Comparison of ENCODE assay signal across 23 cellular contexts in the genomic region with DNA sequence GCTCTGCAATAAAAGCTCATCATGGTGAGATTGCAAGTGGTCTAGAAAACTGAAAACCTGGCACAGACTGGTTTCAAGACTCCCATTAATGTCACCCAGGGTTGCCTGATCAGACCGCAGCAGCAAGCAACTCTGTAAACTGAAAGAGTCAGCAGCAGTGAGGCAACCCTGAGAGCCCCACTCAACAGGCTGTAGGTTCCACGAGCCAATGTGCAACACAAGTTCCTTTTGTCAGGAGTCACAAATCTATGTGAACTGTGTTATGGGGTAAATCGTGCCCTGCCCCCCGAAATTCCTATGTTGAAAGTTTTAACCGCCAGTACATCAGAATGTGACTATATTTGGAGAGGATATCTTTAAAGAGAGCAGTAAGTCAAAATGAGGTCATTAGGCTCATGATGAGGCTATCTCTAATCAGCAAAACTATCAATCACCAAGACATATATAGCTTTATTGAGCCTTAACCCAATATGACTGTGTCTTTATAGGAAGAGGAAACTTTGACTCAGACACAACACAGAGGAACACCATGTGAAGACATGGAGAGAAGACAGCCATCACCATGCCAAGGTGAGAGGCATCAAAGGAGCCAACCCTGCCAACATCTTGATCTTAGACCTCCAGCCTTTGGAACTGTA.
"Had no signal": no experiment of that assay in that cellular context is flagged by ENCODE, and none has a peak within 500 bp of the region (broad histone marks: within the 10 kb centered on the region; RNA-seq: fewer than 3 reads in every experiment).

No MANE protein-coding gene starts in this region.

- H3K4me1 Mint-ChIP-seq: neural progenitor cell; stimulated activated naive B cell treated with anti-CD40 and anti-IgM and Interleukin-4, amounts not matched to agents 10 μg/mL and 1 μg/mL and 100 μg/mL, for 72 hours; stimulated activated naive CD8-positive, alpha-beta T cell treated with anti-CD3 and anti-CD28 coated beads, Interleukin-15, amount 100 ng/mL, for 72 hours had no signal

- H3K9me3 ChIP-seq: esophagus muscularis mucosa, pancreas, testis, tibial nerve, upper lobe of right lung, vagina had no signal

- ATAC-seq: effector memory CD8-positive, alpha-beta T cell; left colon; left ventricle myocardium superior; natural killer cell treated with Interleukin-12 subunit alpha and Interleukin-12 subunit beta and Interleukin-15 and Interleukin-18, amount 100 ng/mL, for 72 hours; pancreas; right cardiac atrium; stimulated activated naive B cell treated with anti-CD40 and anti-IgM and Interleukin-4, amounts not matched to agents 10 μg/mL and 1 μg/mL and 100 μg/mL, for 72 hours; stimulated activated naive CD8-positive, alpha-beta T cell treated with anti-CD3 and anti-CD28 coated beads, Interleukin-15, amount 100 ng/mL, for 72 hours; upper lobe of right lung had no signal

- H3K27ac Mint-ChIP-seq: dendritic cell treated with granulocyte-macrophage colony-stimulating factor and Interleukin-4, amounts not matched to agents 40 ng/mL and 50 ng/mL, for 4 days; effector memory CD8-positive, alpha-beta T cell; natural killer cell treated with Interleukin-12 subunit alpha and Interleukin-12 subunit beta and Interleukin-15 and Interleukin-18, amount 100 ng/mL, for 72 hours; neural progenitor cell; progenitor cell of endocrine pancreas; stimulated activated naive B cell treated with anti-CD40 and anti-IgM and Interleukin-4, amounts not matched to agents 10 μg/mL and 1 μg/mL and 100 μg/mL, for 72 hours; stimulated activated naive CD8-positive, alpha-beta T cell treated with anti-CD3 and anti-CD28 coated beads, Interleukin-15, amount 100 ng/mL, for 72 hours had no signal

- H3K4me1 ChIP-seq: esophagus muscularis mucosa, neural progenitor cell, pancreas, testis, tibial nerve, upper lobe of right lung, vagina had no signal

- H3K27ac ChIP-seq: epithelial cell of prostate, esophagus muscularis mucosa, neural progenitor cell, pancreas, testis, tibial nerve, upper lobe of right lung, vagina had no signal

- H3K4me3 Mint-ChIP-seq: dendritic cell treated with granulocyte-macrophage colony-stimulating factor and Interleukin-4, amounts not matched to agents 40 ng/mL and 50 ng/mL, for 4 days; effector memory CD8-positive, alpha-beta T cell; natural killer cell treated with Interleukin-12 subunit alpha and Interleukin-12 subunit beta and Interleukin-15 and Interleukin-18, amount 100 ng/mL, for 72 hours; neural progenitor cell; stimulated activated naive B cell treated with anti-CD40 and anti-IgM and Interleukin-4, amounts not matched to agents 10 μg/mL and 1 μg/mL and 100 μg/mL, for 72 hours; stimulated activated naive CD8-positive, alpha-beta T cell treated with anti-CD3 and anti-CD28 coated beads, Interleukin-15, amount 100 ng/mL, for 72 hours had no signal

- DNase-seq: effector memory CD8-positive, alpha-beta T cell; foreskin melanocyte; head of caudate nucleus; hippocampal formation; left colon; left ventricle myocardium superior; mammary epithelial cell; occipital lobe; pancreas; right cardiac atrium; stimulated activated CD4-positive, alpha-beta T cell treated with anti-CD3 and anti-CD28 coated beads, Interleukin-4, amount 100 ng/mL, for 24 hours; stimulated activated naive B cell treated with anti-CD40 and anti-IgM and Interleukin-4, amounts not matched to agents 10 μg/mL and 1 μg/mL and 100 μg/mL, for 72 hours; stimulated activated naive CD8-positive, alpha-beta T cell treated with anti-CD3 and anti-CD28 coated beads, Interleukin-15, amount 100 ng/mL, for 72 hours; testis; upper lobe of right lung had no signal

- H3K9me3 Mint-ChIP-seq: dendritic cell treated with granulocyte-macrophage colony-stimulating factor and Interleukin-4, amounts not matched to agents 40 ng/mL and 50 ng/mL, for 4 days; effector memory CD8-positive, alpha-beta T cell; natural killer cell treated with Interleukin-12 subunit alpha and Interleukin-12 subunit beta and Interleukin-15 and Interleukin-18, amount 100 ng/mL, for 72 hours; neural progenitor cell; stimulated activated naive B cell treated with anti-CD40 and anti-IgM and Interleukin-4, amounts not matched to agents 10 μg/mL and 1 μg/mL and 100 μg/mL, for 72 hours; stimulated activated naive CD8-positive, alpha-beta T cell treated with anti-CD3 and anti-CD28 coated beads, Interleukin-15, amount 100 ng/mL, for 72 hours had no signal

- H3K9ac ChIP-seq: neural progenitor cell had no signal

- H3K4me3 ChIP-seq: esophagus muscularis mucosa, neural progenitor cell, pancreas, testis, tibial nerve, upper lobe of right lung, vagina had no signal

- H3K36me3 ChIP-seq: esophagus muscularis mucosa, neural progenitor cell, pancreas, tibial nerve, upper lobe of right lung, vagina had no signal

- H3K36me3 Mint-ChIP-seq: natural killer cell treated with Interleukin-12 subunit alpha and Interleukin-12 subunit beta and Interleukin-15 and Interleukin-18, amount 100 ng/mL, for 72 hours; neural progenitor cell; stimulated activated naive B cell treated with anti-CD40 and anti-IgM and Interleukin-4, amounts not matched to agents 10 μg/mL and 1 μg/mL and 100 μg/mL, for 72 hours had no signal

- H3K27me3 ChIP-seq: testis, tibial nerve, vagina had no signal
